Comparison of ENCODE assay signal across 25 cellular contexts in genomic region chr20:48008850-48009535, GRCh38.
DNase-seq lines count a peak whose midpoint lies in the region; ATAC-seq and TF ChIP-seq lines count a peak whose summit lies in the region.
"Had no signal": no experiment of that assay in that cellular context is flagged by ENCODE, and none has a peak within 500 bp of the region (broad histone marks: within the 10 kb centered on the region; RNA-seq: fewer than 3 reads in every experiment).

No MANE protein-coding gene starts in this region.

- H3K4me3 Mint-ChIP-seq in type B pancreatic cell: no peak overlapping the region
- H3K4me3 Mint-ChIP-seq: activated B cell treated with CpG ODN at 0.5 μM for 24 hours; brain; IgD-negative memory B cell; T-helper 2 cell treated with Interferon-gamma antibody and Interleukin-4, amounts not matched to agents 5 μg/mL and 100 μg/mL, for 36 hours had no signal

- TF ChIP-seq CTCF in omental fat pad (IDR thresholded peaks at IDR 0.05): no peak
- no peak for TF ChIP-seq CTCF in type B pancreatic cell (conservative IDR thresholded peaks at IDR 0.05)

- no peaks in the 10 kb centered on the region for H3K27me3 ChIP-seq in ACC112 (ENCODE audit: insufficient read depth, low read length)
- H3K27me3 ChIP-seq: tibial artery had no signal

- H3K4me3 ChIP-seq in ACC112 (ENCODE audit: low read depth, low read length): no peak overlapping the region
- H3K4me3 ChIP-seq: heart right ventricle, mucosa of descending colon, tibial artery had no signal

- peaks cover 3% of the 10 kb centered on the region for H3K9me3 Mint-ChIP-seq in type B pancreatic cell

- H3K4me1 Mint-ChIP-seq in type B pancreatic cell (ENCODE audit: unreplicated experiment): peaks cover 5% of the 10 kb centered on the region

- peaks cover 2% of the 10 kb centered on the region for H3K4me1 ChIP-seq in ACC112 (ENCODE audit: control insufficient read depth, insufficient read depth, low read length, unreplicated experiment)
- H3K4me1 ChIP-seq: tibial artery had no signal

- DNase-seq in GM04504 (ENCODE audit: low read depth): peak; percentile 67
- peak; percentile 33 for DNase-seq in epidermal melanocyte (ENCODE audit: insufficient read length, low spot score)
- no peak for DNase-seq in omental fat pad (ENCODE audit: low spot score)
- no peak for DNase-seq in NCI-H2029 treated with DMSO at 0.1 percent for 48 hours (lab: John Stamatoyannopoulos, UW)
- DNase-seq in NCI-H510A treated with DMSO at 0.1 percent for 48 hours (lab: John Stamatoyannopoulos, UW): no peak
- DNase-seq in type B pancreatic cell (ENCODE audit: extremely low spot score, unreplicated experiment): no peak
- DNase-seq: activated B cell treated with CpG ODN at 0.5 μM for 24 hours; activated CD4-positive, alpha-beta T cell treated with anti-CD3 and anti-CD28 coated beads, Interleukin-2, amount 50 U/mL, for 48 hours; activated CD8-positive, alpha-beta memory T cell treated with anti-CD3 and anti-CD28 coated beads, Interleukin-2, amount 50 U/mL, for 48 hours; heart right ventricle; left ventricle myocardium superior; mucosa of descending colon; NCI-H1417; NCI-H2107; NCI-H510A; RPMI8226; SK-N-SH; stimulated activated naive CD4-positive, alpha-beta T cell; tibial artery had no signal

- H3K27ac ChIP-seq in ACC112 (ENCODE audit: low read depth, low read length): peak overlapping the region; percentile 27; the same call in 1 of the 2 replicates
- H3K27ac ChIP-seq: C4-2B, tibial artery had no signal

- peaks cover 9% of the 10 kb centered on the region for H3K27me3 Mint-ChIP-seq in type B pancreatic cell
- H3K27me3 Mint-ChIP-seq: activated B cell treated with CpG ODN at 0.5 μM for 24 hours had no signal

- ATAC-seq in omental fat pad (ENCODE audit: low FRiP score) (peak; percentile 75), GM19455 (IDR thresholded peaks at IDR 0.05; ENCODE audit: unreplicated experiment) (no peak)
- ATAC-seq: heart right ventricle, left ventricle myocardium superior, mucosa of descending colon had no signal

- no peaks in the 10 kb centered on the region for H3K79me2 ChIP-seq in ACC112 (ENCODE audit: control insufficient read depth, insufficient read depth, low read length, unreplicated experiment)

- H2AFZ ChIP-seq in ACC112 (ENCODE audit: low read length, unreplicated experiment): no peak overlapping the region

- no peaks in the 10 kb centered on the region for H3K36me3 Mint-ChIP-seq in type B pancreatic cell
- H3K36me3 Mint-ChIP-seq: brain, IgD-negative memory B cell had no signal

- no peak overlapping the region for H3K27ac Mint-ChIP-seq in type B pancreatic cell
- H3K27ac Mint-ChIP-seq: activated B cell treated with CpG ODN at 0.5 μM for 24 hours; IgD-negative memory B cell; T-helper 2 cell treated with Interferon-gamma antibody and Interleukin-4, amounts not matched to agents 5 μg/mL and 100 μg/mL, for 36 hours had no signal

- no peaks in the 10 kb centered on the region for H3K36me3 ChIP-seq in ACC112 (ENCODE audit: insufficient read depth, low read length)
- H3K36me3 ChIP-seq: heart right ventricle, tibial artery had no signal

Comparison
In these comparisons a context has a peak if more than half of its experiments do, and no peak if none do; other contexts are left out.
1. DNase-seq: peak in GM04504 (single experiment) and epidermal melanocyte (single experiment); none in omental fat pad (single experiment), NCI-H2029 treated with DMSO at 0.1 percent for 48 hours (single experiment), NCI-H510A treated with DMSO at 0.1 percent for 48 hours (single experiment) and type B pancreatic cell (single experiment).